Comparison of ENCODE assay signal across 15 cellular contexts in genomic region chr10:58661902-58662301, GRCh38.
"Had no signal": no experiment of that assay in that cellular context is flagged by ENCODE, and none has a peak within 500 bp of the region (broad histone marks: within the 10 kb centered on the region; RNA-seq: fewer than 3 reads in every experiment).

No MANE protein-coding gene starts in this region.

- H3K27me3 ChIP-seq: ascending aorta, pancreas, thyroid gland had no signal

- H3K27me3 Mint-ChIP-seq: activated CD8-positive, alpha-beta T cell treated with anti-CD3 and anti-CD28 coated beads for 36 hours had no signal

- H3K4me1 ChIP-seq: ascending aorta had no signal

- H3K27ac Mint-ChIP-seq: activated CD8-positive, alpha-beta T cell treated with anti-CD3 and anti-CD28 coated beads for 36 hours; activated T-helper 1 cell treated with anti-CD3 and anti-CD28 coated beads, Interleukin-12 subunit alpha, Interleukin-12 subunit beta, Interleukin-2, Interleukin-4 antibody, amounts not matched to agents 30 ng/mL and 10 ng/mL and 1 ng/mL, durations not matched to agents 14 hours and 24 hours and 36 hours had no signal

- H3K4me3 Mint-ChIP-seq: activated CD8-positive, alpha-beta T cell treated with anti-CD3 and anti-CD28 coated beads for 36 hours; activated T-helper 1 cell treated with anti-CD3 and anti-CD28 coated beads, Interleukin-12 subunit alpha, Interleukin-12 subunit beta, Interleukin-2, Interleukin-4 antibody, amounts not matched to agents 30 ng/mL and 10 ng/mL and 1 ng/mL, durations not matched to agents 14 hours and 24 hours and 36 hours had no signal

- H3K27ac ChIP-seq: thyroid gland, WERI-Rb-1 had no signal

- H3K9me3 ChIP-seq: pancreas, thyroid gland had no signal

- H3K36me3 ChIP-seq: ascending aorta, pancreas, thyroid gland, WERI-Rb-1 had no signal

- DNase-seq: activated CD4-positive, alpha-beta T cell treated with anti-CD3 and anti-CD28 coated beads for 4 hours; activated CD8-positive, alpha-beta memory T cell treated with anti-CD3 and anti-CD28 coated beads, Interleukin-2, amount 50 U/mL, for 48 hours; activated CD8-positive, alpha-beta T cell treated with anti-CD3 and anti-CD28 coated beads for 36 hours; activated naive CD4-positive, alpha-beta T cell; caudate nucleus; cortex of kidney; effector CD8-positive, alpha-beta T cell; hippocampal formation; left ventricle myocardium superior; pancreas; thyroid gland; WERI-Rb-1 had no signal

- H3K4me3 ChIP-seq: ascending aorta, pancreas, skin epidermis, thyroid gland had no signal

- ATAC-seq: activated CD8-positive, alpha-beta T cell treated with anti-CD3 and anti-CD28 coated beads for 36 hours; pancreas had no signal
